ENCODE assay signal across 10 cellular contexts in the genomic region with DNA sequence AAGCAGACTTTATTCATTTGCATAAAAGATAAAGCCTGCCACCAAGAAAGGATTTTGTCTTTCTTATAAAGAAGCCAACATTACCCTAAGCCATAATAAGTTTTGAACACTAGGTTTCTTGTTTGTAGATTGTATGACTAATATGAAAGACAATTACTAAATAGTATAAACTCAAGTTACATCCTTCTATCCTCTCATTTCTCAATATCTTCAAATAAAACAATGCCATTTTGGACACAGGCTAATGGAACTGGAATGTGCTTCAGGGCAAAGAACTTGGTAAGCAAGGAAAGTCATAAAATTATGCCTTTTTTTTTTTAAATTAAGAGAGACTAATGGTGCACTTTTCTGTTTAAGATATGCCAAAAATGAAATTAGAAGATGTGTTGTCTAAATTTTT.
DNase-seq lines count a peak whose midpoint lies in the region; ATAC-seq and TF ChIP-seq lines count a peak whose summit lies in the region.
"Had no signal": no experiment of that assay in that cellular context is flagged by ENCODE, and none has a peak within 500 bp of the region (broad histone marks: within the 10 kb centered on the region; RNA-seq: fewer than 3 reads in every experiment).

No MANE protein-coding gene starts in this region.

- H3K27ac Mint-ChIP-seq in osteocyte (ENCODE audit: unreplicated experiment) = peak overlapping the region; percentile 1

- H3K4me1 Mint-ChIP-seq in osteocyte (ENCODE audit: unreplicated experiment) = peaks cover 32% of the 10 kb centered on the region

- no peaks in the 10 kb centered on the region for H3K36me3 Mint-ChIP-seq in osteocyte (ENCODE audit: unreplicated experiment)

- intact Hi-C loops in left cardiac atrium (cut with DNase I) (no loop called here), sciatic nerve (cut with DNase I) (no loop called here)

- ATAC-seq in left cardiac atrium = no peak
- ATAC-seq in sciatic nerve = no peak
- no peak for ATAC-seq in HG03571 (IDR thresholded peaks at IDR 0.05; ENCODE audit: unreplicated experiment)

- CTCF ChIA-PET in HEK293T (lab: Yijun Ruan, JAX) = no interaction called here

- POLR2A ChIA-PET in HEK293T (lab: Yijun Ruan, JAX) = no interaction called here

- no peaks in the 10 kb centered on the region for H3K9me3 Mint-ChIP-seq in osteocyte (ENCODE audit: unreplicated experiment)

- H3K4me3 ChIP-seq in epithelial cell of esophagus (ENCODE audit: low read length) = no peak overlapping the region
- H3K4me3 ChIP-seq: ascending aorta had no signal

- no peak for TF ChIP-seq CTCF in epithelial cell of esophagus (IDR thresholded peaks at IDR 0.05; ENCODE audit: insufficient read depth, low read depth, low read length, missing control alignments)
- no peak for TF ChIP-seq CTCF in osteocyte (IDR thresholded peaks at IDR 0.05)

- H3K4me3 Mint-ChIP-seq in osteocyte (ENCODE audit: unreplicated experiment) = no peak overlapping the region

- no peaks in the 10 kb centered on the region for H3K27me3 Mint-ChIP-seq in osteocyte (ENCODE audit: unreplicated experiment)

- DNase-seq in EL (peak; percentile 94), NCI-H460 (ENCODE audit: extremely low read depth, low read depth) (peak; percentile 16), epithelial cell of esophagus (ENCODE audit: low read depth) (peak; percentile 92), osteocyte (ENCODE audit: extremely low spot score, unreplicated experiment) (no peak), left cardiac atrium (no peak), HEK293T (ENCODE audit: extremely low spot score) (no peak), sciatic nerve (ENCODE audit: low spot score) (no peak)
- DNase-seq: WERI-Rb-1 had no signal

TF ChIP-seq in HEK293T, 16 proteins besides CTCF, POLR2A, EP300 and RAD21:
- no peak for TF ChIP-seq TARDBP (IDR thresholded peaks at IDR 0.05)
- no peak for TF ChIP-seq BHLHE40 (IDR thresholded peaks at IDR 0.05; ENCODE audit: borderline replicate concordance)
- TF ChIP-seq FOXA1 (IDR thresholded peaks at IDR 0.05) = no peak
- TF ChIP-seq SP1 (IDR thresholded peaks at IDR 0.05) = no peak
- TF ChIP-seq HDGF (IDR thresholded peaks at IDR 0.05; ENCODE audit: borderline replicate concordance) = no peak
- TF ChIP-seq NFRKB (IDR thresholded peaks at IDR 0.05) = no peak
- no peak for TF ChIP-seq ZNF384 (IDR thresholded peaks at IDR 0.05)
- no peak for TF ChIP-seq FOXK2 (IDR thresholded peaks at IDR 0.05)
- TF ChIP-seq L3MBTL2 (conservative IDR thresholded peaks at IDR 0.05) = no peak
- no peak for TF ChIP-seq SUZ12 (IDR thresholded peaks at IDR 0.05)
- no peak for TF ChIP-seq ELF4 (IDR thresholded peaks at IDR 0.05)
- no peak for TF ChIP-seq FOXM1 (IDR thresholded peaks at IDR 0.05; ENCODE audit: borderline replicate concordance)
- TF ChIP-seq, protein P1, sequence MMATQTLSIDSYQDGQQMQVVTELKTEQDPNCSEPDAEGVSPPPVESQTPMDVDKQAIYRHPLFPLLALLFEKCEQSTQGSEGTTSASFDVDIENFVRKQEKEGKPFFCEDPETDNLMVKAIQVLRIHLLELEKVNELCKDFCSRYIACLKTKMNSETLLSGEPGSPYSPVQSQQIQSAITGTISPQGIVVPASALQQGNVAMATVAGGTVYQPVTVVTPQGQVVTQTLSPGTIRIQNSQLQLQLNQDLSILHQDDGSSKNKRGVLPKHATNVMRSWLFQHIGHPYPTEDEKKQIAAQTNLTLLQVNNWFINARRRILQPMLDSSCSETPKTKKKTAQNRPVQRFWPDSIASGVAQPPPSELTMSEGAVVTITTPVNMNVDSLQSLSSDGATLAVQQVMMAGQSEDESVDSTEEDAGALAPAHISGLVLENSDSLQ (IDR thresholded peaks at IDR 0.05) = no peak
TF ChIP-seq in HEK293T: peak in this region for 0.

Comparison
In these comparisons a context has a peak if more than half of its experiments do, and no peak if none do; other contexts are left out.
1. DNase-seq: peak in EL (single experiment), NCI-H460 (single experiment) and epithelial cell of esophagus (single experiment); none in osteocyte (single experiment), left cardiac atrium (single experiment), HEK293T (single experiment) and sciatic nerve (single experiment).